In the genomic region with DNA sequence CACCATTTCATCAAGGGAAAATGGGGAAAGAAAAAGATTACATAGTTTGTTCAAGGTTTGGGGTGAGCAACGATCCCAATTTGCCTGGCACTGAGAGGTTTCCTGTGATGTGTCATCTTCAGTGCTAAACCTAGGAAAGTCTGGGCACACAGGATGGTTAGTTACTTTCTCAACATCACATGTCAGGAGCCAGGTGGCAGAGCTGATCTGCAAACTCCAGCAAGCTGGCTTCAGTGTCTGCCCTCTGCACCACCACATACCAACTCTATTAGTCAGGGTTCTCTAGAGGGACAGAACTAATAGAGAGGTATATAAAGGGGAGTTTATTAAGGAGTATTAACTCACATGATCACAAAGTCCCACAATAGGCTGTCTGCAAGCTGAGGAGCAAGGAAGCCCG, we compare ENCODE assay signal across 1 cellular context.
TF ChIP-seq lines count a peak whose summit lies in the region.

No MANE protein-coding gene starts in this region.

TF ChIP-seq in HepG2, 621 proteins besides CTCF, POLR2A, EP300 and RAD21:
- TF ChIP-seq PRDM15 (CRISPR knock-in tag; IDR thresholded peaks at IDR 0.05) (no peak), ZNF530 (CRISPR knock-in tag; IDR thresholded peaks at IDR 0.05; ENCODE audit: low read depth) (no peak), FOXP4 (CRISPR knock-in tag; IDR thresholded peaks at IDR 0.05) (no peak), ZNF547 (CRISPR knock-in tag; IDR thresholded peaks at IDR 0.05) (no peak), FOSL2 (CRISPR knock-in tag; IDR thresholded peaks at IDR 0.05) (no peak), DNMT1 (CRISPR knock-in tag; IDR thresholded peaks at IDR 0.05) (no peak), RFX1 (IDR thresholded peaks at IDR 0.05) (no peak), ZNF720 (CRISPR knock-in tag; IDR thresholded peaks at IDR 0.05) (no peak), ZNF337 (CRISPR knock-in tag; IDR thresholded peaks at IDR 0.05; ENCODE audit: borderline replicate concordance, low read depth) (no peak), PHF21A (CRISPR knock-in tag; IDR thresholded peaks at IDR 0.05) (no peak), ZNF563 (CRISPR knock-in tag; IDR thresholded peaks at IDR 0.05) (no peak), HNRNPUL1 (IDR thresholded peaks at IDR 0.05; ENCODE audit: low read depth, low read length) (no peak), REL (CRISPR knock-in tag; conservative IDR thresholded peaks at IDR 0.05) (no peak)
- TF ChIP-seq, protein P1, sequence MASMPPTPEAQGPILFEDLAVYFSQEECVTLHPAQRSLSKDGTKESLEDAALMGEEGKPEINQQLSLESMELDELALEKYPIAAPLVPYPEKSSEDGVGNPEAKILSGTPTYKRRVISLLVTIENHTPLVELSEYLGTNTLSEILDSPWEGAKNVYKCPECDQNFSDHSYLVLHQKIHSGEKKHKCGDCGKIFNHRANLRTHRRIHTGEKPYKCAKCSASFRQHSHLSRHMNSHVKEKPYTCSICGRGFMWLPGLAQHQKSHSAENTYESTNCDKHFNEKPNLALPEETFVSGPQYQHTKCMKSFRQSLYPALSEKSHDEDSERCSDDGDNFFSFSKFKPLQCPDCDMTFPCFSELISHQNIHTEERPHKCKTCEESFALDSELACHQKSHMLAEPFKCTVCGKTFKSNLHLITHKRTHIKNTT (CRISPR knock-in tag; IDR thresholded peaks at IDR 0.05), result no peak
